In genomic region chr12:56034586-56035332, GRCh38 we compare ENCODE assay signal across 16 cellular contexts. TPM values are rescaled to one million over a fixed set of nuclear protein-coding genes. Genes with fewer than 3 reads are reported as not detected.
DNase-seq lines count a peak whose midpoint lies in the region; ATAC-seq and TF ChIP-seq lines count a peak whose summit lies in the region.
"Had no signal": no experiment of that assay in that cellular context is flagged by ENCODE, and none has a peak within 500 bp of the region (broad histone marks: within the 10 kb centered on the region; RNA-seq: fewer than 3 reads in every experiment).

No MANE protein-coding gene starts in this region.

- POLR2A ChIA-PET in activated CD4-positive, alpha-beta memory T cell treated with anti-CD3 and anti-CD28 coated beads for 36 hours (lab: Charles Lee) = no interaction called here
- POLR2A ChIA-PET in activated CD4-positive, alpha-beta memory T cell treated with anti-CD3 and anti-CD28 coated beads, Interleukin-2, amount 10 ng/mL, durations not matched to agents 7 days and 5 days (lab: Charles Lee) = no interaction called here
- POLR2A ChIA-PET in activated CD8-positive, alpha-beta T cell treated with anti-CD3 and anti-CD28 coated beads for 36 hours (lab: Charles Lee) = interaction anchor here (0.6 to 1.4 kb wide), 2 partner anchors 14 to 61 kb away, joined by 3 to 4 read pairs; no protein-coding TSS in a partner anchor

- peaks cover 18% of the 10 kb centered on the region for H3K4me1 Mint-ChIP-seq in activated CD4-positive, alpha-beta memory T cell treated with anti-CD3 and anti-CD28 coated beads for 36 hours (ENCODE audit: low read depth)
- peaks cover 48% of the 10 kb centered on the region for H3K4me1 Mint-ChIP-seq in activated CD4-positive, alpha-beta memory T cell treated with anti-CD3 and anti-CD28 coated beads, Interleukin-2, amount 10 ng/mL, durations not matched to agents 7 days and 5 days
- peaks cover 65% of the 10 kb centered on the region for H3K4me1 Mint-ChIP-seq in activated CD8-positive, alpha-beta T cell treated with anti-CD3 and anti-CD28 coated beads for 36 hours (ENCODE audit: low read depth)
- peaks cover 85% of the 10 kb centered on the region for H3K4me1 Mint-ChIP-seq in activated naive CD8-positive, alpha-beta T cell treated with anti-CD3 and anti-CD28 coated beads, Interleukin-2, amount 50 U/mL, for 24 hours
- H3K4me1 Mint-ChIP-seq in stimulated activated effector memory CD8-positive, alpha-beta T cell treated with anti-CD3 and anti-CD28 coated beads, Interleukin-12 subunit alpha, Interleukin-12 subunit beta, amount 100 ng/mL, for 72 hours = peaks cover 24% of the 10 kb centered on the region

- CTCF ChIA-PET in activated CD4-positive, alpha-beta memory T cell treated with anti-CD3 and anti-CD28 coated beads for 36 hours (lab: Charles Lee) = interaction anchor here (4.6 kb wide), 1 partner anchor 39 kb away, joined by 20 read pairs; the partner anchor contains the start of gene SUOX
- CTCF ChIA-PET in activated CD4-positive, alpha-beta memory T cell treated with anti-CD3 and anti-CD28 coated beads, Interleukin-2, amount 10 ng/mL, durations not matched to agents 7 days and 5 days (lab: Charles Lee) = interaction anchor here (2.3 kb wide), 1 partner anchor 39 kb away, joined by 8 read pairs; no protein-coding TSS in a partner anchor
- CTCF ChIA-PET in activated CD8-positive, alpha-beta T cell treated with anti-CD3 and anti-CD28 coated beads for 36 hours (lab: Charles Lee) = interaction anchor here (1.0 to 4.2 kb wide), 2 partner anchors 39 kb away, joined by 3 to 18 read pairs; no protein-coding TSS in a partner anchor

- H3K9me3 Mint-ChIP-seq in activated CD4-positive, alpha-beta memory T cell treated with anti-CD3 and anti-CD28 coated beads for 36 hours = no peaks in the 10 kb centered on the region
- no peaks in the 10 kb centered on the region for H3K9me3 Mint-ChIP-seq in activated CD4-positive, alpha-beta memory T cell treated with anti-CD3 and anti-CD28 coated beads, Interleukin-2, amount 10 ng/mL, durations not matched to agents 7 days and 5 days
- no peaks in the 10 kb centered on the region for H3K9me3 Mint-ChIP-seq in activated CD8-positive, alpha-beta T cell treated with anti-CD3 and anti-CD28 coated beads for 36 hours
- H3K9me3 Mint-ChIP-seq in activated naive CD8-positive, alpha-beta T cell treated with anti-CD3 and anti-CD28 coated beads, Interleukin-2, amount 50 U/mL, for 24 hours = no peaks in the 10 kb centered on the region
- H3K9me3 Mint-ChIP-seq in stimulated activated effector memory CD8-positive, alpha-beta T cell treated with anti-CD3 and anti-CD28 coated beads, Interleukin-12 subunit alpha, Interleukin-12 subunit beta, amount 100 ng/mL, for 72 hours = no peaks in the 10 kb centered on the region

- no peaks in the 10 kb centered on the region for H3K27me3 Mint-ChIP-seq in activated CD4-positive, alpha-beta memory T cell treated with anti-CD3 and anti-CD28 coated beads for 36 hours
- H3K27me3 Mint-ChIP-seq in activated CD4-positive, alpha-beta memory T cell treated with anti-CD3 and anti-CD28 coated beads, Interleukin-2, amount 10 ng/mL, durations not matched to agents 7 days and 5 days = no peaks in the 10 kb centered on the region
- H3K27me3 Mint-ChIP-seq in activated CD8-positive, alpha-beta T cell treated with anti-CD3 and anti-CD28 coated beads for 36 hours = no peaks in the 10 kb centered on the region
- H3K27me3 Mint-ChIP-seq in activated naive CD8-positive, alpha-beta T cell treated with anti-CD3 and anti-CD28 coated beads, Interleukin-2, amount 50 U/mL, for 24 hours = no peaks in the 10 kb centered on the region

- DNase-seq in activated CD4-positive, alpha-beta memory T cell treated with anti-CD3 and anti-CD28 coated beads for 36 hours = peak; percentile 17
- no peak for DNase-seq in activated CD4-positive, alpha-beta memory T cell treated with anti-CD3 and anti-CD28 coated beads, Interleukin-2, amount 10 ng/mL, durations not matched to agents 7 days and 5 days
- DNase-seq in activated CD8-positive, alpha-beta T cell treated with anti-CD3 and anti-CD28 coated beads for 36 hours = peak; percentile 84
- peak; percentile 63 for DNase-seq in activated naive CD8-positive, alpha-beta T cell treated with anti-CD3 and anti-CD28 coated beads, Interleukin-2, amount 50 U/mL, for 24 hours
- no peak for DNase-seq in stimulated activated effector memory CD8-positive, alpha-beta T cell treated with anti-CD3 and anti-CD28 coated beads, Interleukin-12 subunit alpha, Interleukin-12 subunit beta, amount 100 ng/mL, for 72 hours (ENCODE audit: low spot score in 2 of 2)
- DNase-seq in NCI-H510A (lab: John Stamatoyannopoulos, UW) = no peak
- DNase-seq: dorsolateral prefrontal cortex; mucosa of descending colon; NCI-H446 treated with DMSO at 0.1 percent for 48 hours; stimulated activated CD4-positive, alpha-beta T cell treated with anti-CD3 and anti-CD28 coated beads, Interleukin-4, amount 100 ng/mL, for 24 hours; T1000 had no signal

- no peak overlapping the region for H3K4me3 Mint-ChIP-seq in activated CD4-positive, alpha-beta memory T cell treated with anti-CD3 and anti-CD28 coated beads for 36 hours
- H3K4me3 Mint-ChIP-seq in activated CD4-positive, alpha-beta memory T cell treated with anti-CD3 and anti-CD28 coated beads, Interleukin-2, amount 10 ng/mL, durations not matched to agents 7 days and 5 days = no peak overlapping the region
- peak overlapping the region; percentile 41 for H3K4me3 Mint-ChIP-seq in activated CD8-positive, alpha-beta T cell treated with anti-CD3 and anti-CD28 coated beads for 36 hours
- H3K4me3 Mint-ChIP-seq in activated naive CD8-positive, alpha-beta T cell treated with anti-CD3 and anti-CD28 coated beads, Interleukin-2, amount 50 U/mL, for 24 hours = peak overlapping the region; percentile 64
- H3K4me3 Mint-ChIP-seq in stimulated activated effector memory CD8-positive, alpha-beta T cell treated with anti-CD3 and anti-CD28 coated beads, Interleukin-12 subunit alpha, Interleukin-12 subunit beta, amount 100 ng/mL, for 72 hours = no peak overlapping the region

- no peak overlapping the region for H3K27ac Mint-ChIP-seq in activated CD4-positive, alpha-beta memory T cell treated with anti-CD3 and anti-CD28 coated beads for 36 hours
- no peak overlapping the region for H3K27ac Mint-ChIP-seq in activated CD4-positive, alpha-beta memory T cell treated with anti-CD3 and anti-CD28 coated beads, Interleukin-2, amount 10 ng/mL, durations not matched to agents 7 days and 5 days
- peak overlapping the region; percentile 92 for H3K27ac Mint-ChIP-seq in activated CD8-positive, alpha-beta T cell treated with anti-CD3 and anti-CD28 coated beads for 36 hours
- peak overlapping the region; percentile 78 for H3K27ac Mint-ChIP-seq in activated naive CD8-positive, alpha-beta T cell treated with anti-CD3 and anti-CD28 coated beads, Interleukin-2, amount 50 U/mL, for 24 hours
- peak overlapping the region; percentile 55 for H3K27ac Mint-ChIP-seq in stimulated activated effector memory CD8-positive, alpha-beta T cell treated with anti-CD3 and anti-CD28 coated beads, Interleukin-12 subunit alpha, Interleukin-12 subunit beta, amount 100 ng/mL, for 72 hours

- H3K36me3 Mint-ChIP-seq in activated CD4-positive, alpha-beta memory T cell treated with anti-CD3 and anti-CD28 coated beads for 36 hours = peaks cover 34% of the 10 kb centered on the region
- H3K36me3 Mint-ChIP-seq in activated CD4-positive, alpha-beta memory T cell treated with anti-CD3 and anti-CD28 coated beads, Interleukin-2, amount 10 ng/mL, durations not matched to agents 7 days and 5 days (ENCODE audit: low read depth) = peaks cover 61% of the 10 kb centered on the region
- H3K36me3 Mint-ChIP-seq in activated CD8-positive, alpha-beta T cell treated with anti-CD3 and anti-CD28 coated beads for 36 hours (ENCODE audit: low read depth) = peaks cover 53% of the 10 kb centered on the region
- H3K36me3 Mint-ChIP-seq in activated naive CD8-positive, alpha-beta T cell treated with anti-CD3 and anti-CD28 coated beads, Interleukin-2, amount 50 U/mL, for 24 hours (ENCODE audit: low read depth) = peaks cover 61% of the 10 kb centered on the region
- peaks cover 63% of the 10 kb centered on the region for H3K36me3 Mint-ChIP-seq in stimulated activated effector memory CD8-positive, alpha-beta T cell treated with anti-CD3 and anti-CD28 coated beads, Interleukin-12 subunit alpha, Interleukin-12 subunit beta, amount 100 ng/mL, for 72 hours

- TF ChIP-seq CTCF in activated CD8-positive, alpha-beta T cell treated with anti-CD3 and anti-CD28 coated beads for 36 hours (IDR thresholded peaks at IDR 0.05) = no peak

- ATAC-seq in activated CD8-positive, alpha-beta T cell treated with anti-CD3 and anti-CD28 coated beads for 36 hours = peak; percentile 80
- peak; percentile 77 for ATAC-seq in activated naive CD8-positive, alpha-beta T cell treated with anti-CD3 and anti-CD28 coated beads, Interleukin-2, amount 50 U/mL, for 24 hours
- peak; percentile 80 for ATAC-seq in stimulated activated effector memory CD8-positive, alpha-beta T cell treated with anti-CD3 and anti-CD28 coated beads, Interleukin-12 subunit alpha, Interleukin-12 subunit beta, amount 100 ng/mL, for 72 hours
- ATAC-seq in GM18519 (IDR thresholded peaks at IDR 0.05; ENCODE audit: low FRiP score, unreplicated experiment) (no peak), HG02938 (IDR thresholded peaks at IDR 0.05; ENCODE audit: unreplicated experiment) (no peak)
- ATAC-seq: HepG2, left lobe of liver, mucosa of descending colon, Panc1 had no signal

- intact Hi-C loops in activated CD4-positive, alpha-beta memory T cell treated with anti-CD3 and anti-CD28 coated beads for 36 hours (cut with micrococcal nuclease) = no loop called here
- intact Hi-C loops in activated CD8-positive, alpha-beta T cell treated with anti-CD3 and anti-CD28 coated beads for 36 hours (cut with micrococcal nuclease) = no loop called here

RNA-seq across cellular contexts. Expression of gene RPS26, which starts 7.0 kb away (rescaled TPM):
- total RNA-seq in activated CD4-positive, alpha-beta memory T cell treated with anti-CD3 and anti-CD28 coated beads for 36 hours = 10 to 100 TPM; 28.1 to 40.7 TPM
- total RNA-seq in activated CD4-positive, alpha-beta memory T cell treated with anti-CD3 and anti-CD28 coated beads, Interleukin-2, amount 10 ng/mL, durations not matched to agents 7 days and 5 days = 10 to 100 TPM; 30.4 to 35.0 TPM
- 10 to 100 TPM; 29.7 to 29.8 TPM for total RNA-seq in activated CD8-positive, alpha-beta T cell treated with anti-CD3 and anti-CD28 coated beads for 36 hours

RNA-seq across cellular contexts. Expression of gene IKZF4, which starts 13.9 kb away (rescaled TPM):
- total RNA-seq in activated CD4-positive, alpha-beta memory T cell treated with anti-CD3 and anti-CD28 coated beads for 36 hours = 10 to 100 TPM; 14.4 to 15.1 TPM
- total RNA-seq in activated CD4-positive, alpha-beta memory T cell treated with anti-CD3 and anti-CD28 coated beads, Interleukin-2, amount 10 ng/mL, durations not matched to agents 7 days and 5 days = 10 to 100 TPM; 17.6 to 19.4 TPM
- 10 to 100 TPM; 20.5 to 20.8 TPM for total RNA-seq in activated CD8-positive, alpha-beta T cell treated with anti-CD3 and anti-CD28 coated beads for 36 hours

RNA-seq across cellular contexts. Expression of gene SUOX, which starts 37.7 kb away (rescaled TPM):
- 1 to 10 TPM; 2.4 to 2.7 TPM for total RNA-seq in activated CD4-positive, alpha-beta memory T cell treated with anti-CD3 and anti-CD28 coated beads for 36 hours
- total RNA-seq in activated CD4-positive, alpha-beta memory T cell treated with anti-CD3 and anti-CD28 coated beads, Interleukin-2, amount 10 ng/mL, durations not matched to agents 7 days and 5 days = 1 to 10 TPM; 4.2 to 5.3 TPM
- 1 to 10 TPM; 4.6 to 6.2 TPM for total RNA-seq in activated CD8-positive, alpha-beta T cell treated with anti-CD3 and anti-CD28 coated beads for 36 hours

RNA-seq across cellular contexts. Expression of gene ERBB3, which starts 45.2 kb away (rescaled TPM):
- total RNA-seq in activated CD4-positive, alpha-beta memory T cell treated with anti-CD3 and anti-CD28 coated beads for 36 hours = under 1 TPM; 0.82 to 0.86 TPM
- 1 to 10 TPM; 2.3 to 2.5 TPM for total RNA-seq in activated CD4-positive, alpha-beta memory T cell treated with anti-CD3 and anti-CD28 coated beads, Interleukin-2, amount 10 ng/mL, durations not matched to agents 7 days and 5 days
- under 1 TPM; 0.98 to 0.99 TPM for total RNA-seq in activated CD8-positive, alpha-beta T cell treated with anti-CD3 and anti-CD28 coated beads for 36 hours

Comparison
In these comparisons a context has a peak if more than half of its experiments do, and no peak if none do; other contexts are left out.
1. DNase-seq: peak in activated CD4-positive, alpha-beta memory T cell treated with anti-CD3 and anti-CD28 coated beads for 36 hours (single experiment), activated CD8-positive, alpha-beta T cell treated with anti-CD3 and anti-CD28 coated beads for 36 hours (single experiment) and activated naive CD8-positive, alpha-beta T cell treated with anti-CD3 and anti-CD28 coated beads, Interleukin-2, amount 50 U/mL, for 24 hours (single experiment); none in activated CD4-positive, alpha-beta memory T cell treated with anti-CD3 and anti-CD28 coated beads, Interleukin-2, amount 10 ng/mL, durations not matched to agents 7 days and 5 days (single experiment), stimulated activated effector memory CD8-positive, alpha-beta T cell treated with anti-CD3 and anti-CD28 coated beads, Interleukin-12 subunit alpha, Interleukin-12 subunit beta, amount 100 ng/mL, for 72 hours (0 of 2) and NCI-H510A (single experiment).
2. H3K27ac Mint-ChIP-seq: peak in activated CD8-positive, alpha-beta T cell treated with anti-CD3 and anti-CD28 coated beads for 36 hours (single experiment), activated naive CD8-positive, alpha-beta T cell treated with anti-CD3 and anti-CD28 coated beads, Interleukin-2, amount 50 U/mL, for 24 hours (single experiment) and stimulated activated effector memory CD8-positive, alpha-beta T cell treated with anti-CD3 and anti-CD28 coated beads, Interleukin-12 subunit alpha, Interleukin-12 subunit beta, amount 100 ng/mL, for 72 hours (single experiment); none in activated CD4-positive, alpha-beta memory T cell treated with anti-CD3 and anti-CD28 coated beads for 36 hours (single experiment) and activated CD4-positive, alpha-beta memory T cell treated with anti-CD3 and anti-CD28 coated beads, Interleukin-2, amount 10 ng/mL, durations not matched to agents 7 days and 5 days (single experiment).
3. H3K4me3 Mint-ChIP-seq: peak in activated CD8-positive, alpha-beta T cell treated with anti-CD3 and anti-CD28 coated beads for 36 hours (single experiment) and activated naive CD8-positive, alpha-beta T cell treated with anti-CD3 and anti-CD28 coated beads, Interleukin-2, amount 50 U/mL, for 24 hours (single experiment); none in activated CD4-positive, alpha-beta memory T cell treated with anti-CD3 and anti-CD28 coated beads for 36 hours (single experiment), activated CD4-positive, alpha-beta memory T cell treated with anti-CD3 and anti-CD28 coated beads, Interleukin-2, amount 10 ng/mL, durations not matched to agents 7 days and 5 days (single experiment) and stimulated activated effector memory CD8-positive, alpha-beta T cell treated with anti-CD3 and anti-CD28 coated beads, Interleukin-12 subunit alpha, Interleukin-12 subunit beta, amount 100 ng/mL, for 72 hours (single experiment).
4. ATAC-seq: peak in activated CD8-positive, alpha-beta T cell treated with anti-CD3 and anti-CD28 coated beads for 36 hours (single experiment), activated naive CD8-positive, alpha-beta T cell treated with anti-CD3 and anti-CD28 coated beads, Interleukin-2, amount 50 U/mL, for 24 hours (single experiment) and stimulated activated effector memory CD8-positive, alpha-beta T cell treated with anti-CD3 and anti-CD28 coated beads, Interleukin-12 subunit alpha, Interleukin-12 subunit beta, amount 100 ng/mL, for 72 hours (single experiment); none in GM18519 (single experiment) and HG02938 (single experiment).